In the genomic region with DNA sequence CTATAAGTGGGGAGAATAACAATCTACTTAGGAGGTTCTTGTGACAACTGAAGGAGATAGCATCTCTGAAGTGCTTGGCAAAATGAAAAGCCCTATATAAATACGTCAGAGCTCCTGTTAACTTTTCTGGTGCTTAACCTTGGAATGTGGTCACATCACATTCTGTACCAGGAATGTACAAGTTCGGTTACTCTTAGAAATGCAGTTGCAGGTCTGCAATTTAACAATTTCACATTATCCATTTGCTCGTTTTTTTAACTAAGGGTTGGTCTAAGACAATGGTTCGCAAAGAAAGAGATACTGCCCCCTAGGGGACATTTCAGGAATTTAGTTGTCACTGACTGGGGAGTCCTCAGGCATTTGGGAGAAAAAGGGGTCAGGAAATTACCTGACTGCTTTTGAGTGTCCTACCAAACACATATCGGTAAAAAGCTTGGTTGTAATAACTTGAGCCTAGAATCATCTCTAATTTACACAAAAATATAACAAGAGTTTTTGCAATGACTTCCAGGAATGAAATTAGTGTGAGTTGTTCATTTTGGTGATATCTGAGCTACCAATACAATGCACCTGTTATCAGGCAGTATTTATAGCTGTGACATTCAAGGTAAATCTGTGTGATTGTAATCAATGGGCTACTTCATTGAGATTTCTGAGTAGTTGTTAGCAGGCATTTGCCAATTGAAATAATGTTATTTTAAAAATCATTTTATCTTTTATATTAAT, we compare ENCODE assay signal across 9 cellular contexts. TPM values are rescaled to one million over a fixed set of nuclear protein-coding genes. Genes with fewer than 3 reads are reported as not detected.
DNase-seq lines count a peak whose midpoint lies in the region; ATAC-seq and TF ChIP-seq lines count a peak whose summit lies in the region.
"Had no signal": no experiment of that assay in that cellular context is flagged by ENCODE, and none has a peak within 500 bp of the region (broad histone marks: within the 10 kb centered on the region; RNA-seq: fewer than 3 reads in every experiment).

No MANE protein-coding gene starts in this region.

- H4K20me1 ChIP-seq in PC-3 (ENCODE audit: low read length) = no peaks in the 10 kb centered on the region

- CTCF ChIA-PET in CD4-positive, alpha-beta memory T cell (lab: Charles Lee; ENCODE audit: partially characterized antibody) = interaction anchor here (0.7 to 16.4 kb wide), 39 partner anchors 9 to 371 kb away, joined by 3 to 518 read pairs (median 4); partner anchors contain the start of genes IK, NDUFA2, PFDN1 and ZMAT2
- CTCF ChIA-PET in PC-3 (lab: Charles Lee) = interaction anchor here (0.6 to 1.2 kb wide), 9 partner anchors 12 to 276 kb away, joined by 3 to 13 read pairs (median 3); no protein-coding TSS in a partner anchor

- peak overlapping the region in 3 of 8 donors; percentile 25 to 53 (median 49) for H3K4me3 Mint-ChIP-seq in CD4-positive, alpha-beta memory T cell
- no peak overlapping the region for H3K4me3 Mint-ChIP-seq in activated naive CD8-positive, alpha-beta T cell treated with anti-CD3 and anti-CD28 coated beads, Interleukin-2, amount 10 ng/mL, durations not matched to agents 7 days and 5 days
- H3K4me3 Mint-ChIP-seq: stimulated activated naive CD8-positive, alpha-beta T cell treated with anti-CD3 and anti-CD28 coated beads, Interleukin-15, Interleukin-2, amounts not matched to agents 100 ng/mL and 50 ng/mL, for 24 hours had no signal

- no peak for TF ChIP-seq POLR2A in gastrocnemius medialis (IDR thresholded peaks at IDR 0.05)

- H3K9me3 ChIP-seq in CD4-positive, alpha-beta memory T cell (ENCODE audit: control insufficient read depth in 1 of 2, low read length in 2 of 2) = no peaks in the 10 kb centered on the region
- H3K9me3 ChIP-seq in PC-3 (ENCODE audit: low read length) = no peaks in the 10 kb centered on the region
- H3K9me3 ChIP-seq in gastrocnemius medialis = no peaks in the 10 kb centered on the region

- no peak overlapping the region for H3K9ac ChIP-seq in PC-3 (ENCODE audit: low read length)

- ATAC-seq in GM18520 (IDR thresholded peaks at IDR 0.05; ENCODE audit: unreplicated experiment) (peak; percentile 54), PC-3 (peak; percentile 59), left cardiac atrium (peak; percentile 52 to 56), gastrocnemius medialis (peak in 1 of 2 donors; percentile 39), GM19324 (IDR thresholded peaks at IDR 0.05; ENCODE audit: low FRiP score, unreplicated experiment) (no peak)
- ATAC-seq in activated naive CD8-positive, alpha-beta T cell treated with anti-CD3 and anti-CD28 coated beads, Interleukin-2, amount 10 ng/mL, durations not matched to agents 7 days and 5 days (ENCODE audit: low read depth) = peak; percentile 78

- H3K36me3 Mint-ChIP-seq in CD4-positive, alpha-beta memory T cell = no peaks in the 10 kb centered on the region
- H3K36me3 Mint-ChIP-seq in activated naive CD8-positive, alpha-beta T cell treated with anti-CD3 and anti-CD28 coated beads, Interleukin-2, amount 10 ng/mL, durations not matched to agents 7 days and 5 days = no peaks in the 10 kb centered on the region

- peaks cover 0 to 2% (median 0%) of the 10 kb centered on the region in 8 donors for H3K9me3 Mint-ChIP-seq in CD4-positive, alpha-beta memory T cell
- H3K9me3 Mint-ChIP-seq in activated naive CD8-positive, alpha-beta T cell treated with anti-CD3 and anti-CD28 coated beads, Interleukin-2, amount 10 ng/mL, durations not matched to agents 7 days and 5 days = no peaks in the 10 kb centered on the region
- H3K9me3 Mint-ChIP-seq: stimulated activated naive CD8-positive, alpha-beta T cell treated with anti-CD3 and anti-CD28 coated beads, Interleukin-15, Interleukin-2, amounts not matched to agents 100 ng/mL and 50 ng/mL, for 24 hours had no signal

- no TSS peak for BruUV-seq in PC-3 (replicated peaks; lab: Mats Ljungman, UMichigan)

- H3F3A ChIP-seq in PC-3 (ENCODE audit: low read length, unreplicated experiment) = no peaks in the 10 kb centered on the region

- 0 out of 2 replicates have a peak, but pooled peaks cover 3% of the 10 kb centered on the region for H3K79me2 ChIP-seq in PC-3 (ENCODE audit: low read length)

- peak; percentile 70 to 81 (median 77) for DNase-seq in CD4-positive, alpha-beta memory T cell
- DNase-seq in HPDE6-E6E7 (ENCODE audit: extremely low spot score) (peak; percentile 51), PC-3 (peak; percentile 94), left cardiac atrium (no peak), gastrocnemius medialis (no peak)
- DNase-seq in activated naive CD8-positive, alpha-beta T cell treated with anti-CD3 and anti-CD28 coated beads, Interleukin-2, amount 10 ng/mL, durations not matched to agents 7 days and 5 days = no peak

- H2AFZ ChIP-seq in PC-3 (ENCODE audit: low read length) = no peak overlapping the region

- H3K4me1 Mint-ChIP-seq in CD4-positive, alpha-beta memory T cell = peaks cover 8 to 16% (median 11%) of the 10 kb centered on the region in 4 donors
- H3K4me1 Mint-ChIP-seq in activated naive CD8-positive, alpha-beta T cell treated with anti-CD3 and anti-CD28 coated beads, Interleukin-2, amount 10 ng/mL, durations not matched to agents 7 days and 5 days = peaks cover 24% of the 10 kb centered on the region

- intact Hi-C loops in CD4-positive, alpha-beta memory T cell (cut with micrococcal nuclease) = loop anchor here (1.0 to 10.0 kb wide), 3 partner anchors 107 to 177 kb away; partner anchors contain the start of gene CYSTM1
- intact Hi-C loops in PC-3 (cut with micrococcal nuclease) = loop anchor here (1.0 kb wide), 3 partner anchors 90 to 111 kb away; no protein-coding TSS in a partner anchor
- intact Hi-C loops in left cardiac atrium (cut with DNase I) = loop anchor here (2.0 to 10.0 kb wide), 4 partner anchors 107 to 277 kb away; partner anchors contain the start of gene CYSTM1 (in 1 of the 2)
- intact Hi-C loops in gastrocnemius medialis (cut with DNase I; ENCODE audit: low total_unique reads) = no loop called here

- no peak overlapping the region for H3K27ac ChIP-seq in CD4-positive, alpha-beta memory T cell (ENCODE audit: low read depth, low read length)
- H3K27ac ChIP-seq in PC-3 (ENCODE audit: low read length) (no peak overlapping the region), gastrocnemius medialis (no peak overlapping the region)

- peak overlapping the region in 2 of 7 donors; percentile 19 to 61 for H3K27ac Mint-ChIP-seq in CD4-positive, alpha-beta memory T cell
- no peak overlapping the region for H3K27ac Mint-ChIP-seq in activated naive CD8-positive, alpha-beta T cell treated with anti-CD3 and anti-CD28 coated beads, Interleukin-2, amount 10 ng/mL, durations not matched to agents 7 days and 5 days
- H3K27ac Mint-ChIP-seq: stimulated activated naive CD8-positive, alpha-beta T cell treated with anti-CD3 and anti-CD28 coated beads, Interleukin-15, Interleukin-2, amounts not matched to agents 100 ng/mL and 50 ng/mL, for 24 hours had no signal

- in situ Hi-C loops in gastrocnemius medialis (cut with MboI; ENCODE audit: low sequenced_read_pairs in 4 of 4) = loop anchor here (5.0 to 25.0 kb wide), 5 partner anchors 104 to 564 kb away; partner anchors contain the start of gene PSD2 (in 1 of the 4)

- H3K27me3 ChIP-seq in CD4-positive, alpha-beta memory T cell (ENCODE audit: insufficient read depth, low read length) = no peaks in the 10 kb centered on the region
- H3K27me3 ChIP-seq in PC-3 (ENCODE audit: low read length) (no peaks in the 10 kb centered on the region), gastrocnemius medialis (no peaks in the 10 kb centered on the region)

- H3K27me3 Mint-ChIP-seq in CD4-positive, alpha-beta memory T cell = peaks cover 1 to 5% of the 10 kb centered on the region in 2 donors
- peaks cover 13% of the 10 kb centered on the region for H3K27me3 Mint-ChIP-seq in activated naive CD8-positive, alpha-beta T cell treated with anti-CD3 and anti-CD28 coated beads, Interleukin-2, amount 10 ng/mL, durations not matched to agents 7 days and 5 days

- peak; percentile 93 for TF ChIP-seq CTCF in PC-3 (conservative IDR thresholded peaks at IDR 0.05; ENCODE audit: low read depth, low read length)
- peak; percentile 82 to 94 (median 86) for TF ChIP-seq CTCF in gastrocnemius medialis (IDR thresholded peaks at IDR 0.05 in 4 of 5, conservative IDR thresholded peaks at IDR 0.05 in 1 of 5)

- POLR2A ChIA-PET in CD4-positive, alpha-beta memory T cell (lab: Charles Lee; ENCODE audit: partially characterized antibody) = interaction anchor here (1.0 to 1.3 kb wide), 2 partner anchors 107 to 112 kb away, joined by 3 to 4 read pairs; no protein-coding TSS in a partner anchor
- POLR2A ChIA-PET in PC-3 (lab: Charles Lee; ENCODE audit: unreplicated experiment) = interaction anchor here (0.7 kb wide), 1 partner anchor 196 kb away, joined by 3 read pairs; no protein-coding TSS in a partner anchor
- POLR2A ChIA-PET in activated naive CD8-positive, alpha-beta T cell treated with anti-CD3 and anti-CD28 coated beads, Interleukin-2, amount 10 ng/mL, durations not matched to agents 7 days and 5 days (lab: Charles Lee) = interaction anchor here (2.2 kb wide), 1 partner anchor 107 kb away, joined by 18 read pairs; no protein-coding TSS in a partner anchor

- no peak overlapping the region for H3K4me3 ChIP-seq in CD4-positive, alpha-beta memory T cell (ENCODE audit: low read length in 2 of 2)
- H3K4me3 ChIP-seq in PC-3 (ENCODE audit: low read length) (no peak overlapping the region), gastrocnemius medialis (no peak overlapping the region)

- H3K4me1 ChIP-seq in CD4-positive, alpha-beta memory T cell (ENCODE audit: insufficient read depth, low read length) = peaks cover 11% of the 10 kb centered on the region
- peaks cover 30% of the 10 kb centered on the region for H3K4me1 ChIP-seq in PC-3 (ENCODE audit: insufficient read depth, low read length)
- peaks cover 14 to 21% of the 10 kb centered on the region in 2 donors for H3K4me1 ChIP-seq in gastrocnemius medialis

- no peaks in the 10 kb centered on the region for H3K9me2 ChIP-seq in PC-3 (replicated peaks; ENCODE audit: low read length)

- peak overlapping the region; percentile 42; the same call in 1 of the 2 replicates for H3K4me2 ChIP-seq in PC-3 (ENCODE audit: low read length)

- no peaks in the 10 kb centered on the region for H3K36me3 ChIP-seq in CD4-positive, alpha-beta memory T cell (ENCODE audit: insufficient read depth, low read length)
- no peaks in the 10 kb centered on the region for H3K36me3 ChIP-seq in PC-3 (ENCODE audit: low read depth, low read length)
- no peaks in the 10 kb centered on the region for H3K36me3 ChIP-seq in gastrocnemius medialis

RNA-seq across cellular contexts. Expression of gene HBEGF, which starts 5.4 kb away (rescaled TPM):
- under 1 TPM; 0.52 to 0.86 TPM for total RNA-seq in CD4-positive, alpha-beta memory T cell
- 1 to 10 TPM; 1.2 to 2.4 TPM for polyA plus RNA-seq in CD4-positive, alpha-beta memory T cell
- 82.6 and 85.9 TPM in 2 replicates for total RNA-seq in PC-3 (2014; rRNA removed)
- total RNA-seq in activated naive CD8-positive, alpha-beta T cell treated with anti-CD3 and anti-CD28 coated beads, Interleukin-2, amount 10 ng/mL, durations not matched to agents 7 days and 5 days = 10 to 100 TPM; 12.8 TPM
- total RNA-seq in left cardiac atrium = 10 to 100 TPM; 12.9 to 18.3 TPM
- total RNA-seq in gastrocnemius medialis = 10 to 100 TPM in 3 of 4 donors, 1 to 10 TPM in 1; 5.3 to 22.2 (median 17.6) TPM

RNA-seq across cellular contexts. Expression of gene SLC4A9, which starts 8.2 kb away (rescaled TPM):
- not detected for total RNA-seq in CD4-positive, alpha-beta memory T cell
- not detected for polyA plus RNA-seq in CD4-positive, alpha-beta memory T cell
- total RNA-seq in PC-3 (2014; rRNA removed) (0.29 TPM in 1 of 2 replicates, not detected in the other), left cardiac atrium (under 1 TPM; 0.09 to 0.21 TPM), gastrocnemius medialis (not detected)
- under 1 TPM; 0.17 to 0.31 TPM for total RNA-seq in activated naive CD8-positive, alpha-beta T cell treated with anti-CD3 and anti-CD28 coated beads, Interleukin-2, amount 10 ng/mL, durations not matched to agents 7 days and 5 days

RNA-seq across cellular contexts. Expression of gene PFDN1, which starts 48.9 kb away (rescaled TPM):
- 10 to 100 TPM; 24.8 to 26.2 TPM for total RNA-seq in CD4-positive, alpha-beta memory T cell
- 100 to 1,000 TPM; 116 to 223 TPM for polyA plus RNA-seq in CD4-positive, alpha-beta memory T cell
- total RNA-seq in PC-3 (2014; rRNA removed) (91.9 and 125 TPM in 2 replicates), left cardiac atrium (10 to 100 TPM; 49.1 to 54.7 TPM), gastrocnemius medialis (10 to 100 TPM; 47.9 to 81.0 (median 77.9) TPM)
- total RNA-seq in activated naive CD8-positive, alpha-beta T cell treated with anti-CD3 and anti-CD28 coated beads, Interleukin-2, amount 10 ng/mL, durations not matched to agents 7 days and 5 days = 10 to 100 TPM; 47.7 to 48.3 TPM

RNA-seq across cellular contexts. Expression of gene ANKHD1, which starts 49.9 kb away (rescaled TPM):
- 100 to 1,000 TPM; 228 to 252 TPM for total RNA-seq in CD4-positive, alpha-beta memory T cell
- polyA plus RNA-seq in CD4-positive, alpha-beta memory T cell = 100 to 1,000 TPM in 1 of 2 donors, 10 to 100 TPM in 1; 58.6 to 100 TPM
- total RNA-seq in PC-3 (2014; rRNA removed) (64.6 and 81.1 TPM in 2 replicates), left cardiac atrium (10 to 100 TPM; 50.1 to 67.5 TPM), gastrocnemius medialis (10 to 100 TPM; 51.3 to 93.6 (median 72.7) TPM)
- total RNA-seq in activated naive CD8-positive, alpha-beta T cell treated with anti-CD3 and anti-CD28 coated beads, Interleukin-2, amount 10 ng/mL, durations not matched to agents 7 days and 5 days = 100 to 1,000 TPM; 148 to 156 TPM

Comparison
In these comparisons a context has a peak if more than half of its experiments do, and no peak if none do; other contexts are left out.
1. DNase-seq: peak in CD4-positive, alpha-beta memory T cell (5 of 5), HPDE6-E6E7 (single experiment) and PC-3 (single experiment); none in activated naive CD8-positive, alpha-beta T cell treated with anti-CD3 and anti-CD28 coated beads, Interleukin-2, amount 10 ng/mL, durations not matched to agents 7 days and 5 days (single experiment), left cardiac atrium (single experiment) and gastrocnemius medialis (0 of 2).